In the genomic region with DNA sequence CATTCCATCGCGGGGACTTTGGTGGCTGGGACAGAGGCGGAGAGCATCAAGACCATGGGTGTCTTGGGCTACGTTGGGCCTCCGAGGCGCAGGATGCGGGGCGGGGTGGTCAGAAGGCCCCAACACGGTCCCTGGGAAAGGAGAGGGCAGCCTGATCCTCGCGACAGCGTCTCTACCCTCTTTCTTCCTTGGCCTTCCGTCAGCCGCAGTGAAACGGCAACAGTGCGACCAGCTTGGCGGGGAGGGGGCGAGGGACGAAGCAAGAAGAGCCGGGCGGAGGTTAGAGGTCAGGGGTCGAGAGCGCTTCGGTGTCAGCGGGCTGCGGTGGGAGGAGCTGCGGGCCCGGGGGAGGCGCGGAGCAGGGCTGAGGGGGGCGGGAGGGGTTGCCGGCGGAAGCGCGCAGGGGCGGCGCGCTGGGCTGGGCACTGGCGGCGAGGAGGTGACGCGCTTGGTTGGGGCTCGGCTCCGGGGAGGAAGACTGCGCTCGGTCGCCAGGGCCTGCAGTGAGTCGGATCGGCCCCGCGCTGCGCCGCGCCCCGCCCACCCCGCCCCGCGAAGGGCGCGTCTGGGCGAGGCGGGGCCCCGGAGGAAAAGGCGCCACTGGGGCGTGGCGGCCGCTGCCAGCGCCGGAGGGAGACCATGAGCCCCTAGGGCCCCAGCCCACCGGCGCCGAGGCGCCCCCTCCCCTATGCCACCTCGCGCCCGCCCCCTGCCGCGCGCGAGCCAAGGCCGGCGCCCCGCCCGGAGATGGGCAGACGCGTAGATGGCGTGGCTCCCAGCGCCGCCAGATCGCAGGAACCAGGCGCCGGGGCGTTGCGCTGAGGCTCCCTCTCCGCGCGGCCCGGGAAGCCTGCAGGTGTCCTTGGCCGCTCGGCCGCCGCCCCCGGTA, we compare ENCODE assay signal across 8 cellular contexts. TPM values are rescaled to one million over a fixed set of nuclear protein-coding genes. Genes with fewer than 3 reads are reported as not detected.
DNase-seq lines count a peak whose midpoint lies in the region; ATAC-seq and TF ChIP-seq lines count a peak whose summit lies in the region.

A gene (plus strand): TSS at position 600 of the 889 bp plus-strand sequence. CDS start 1,186 bp downstream, outside the sequence.

- no peaks in the 10 kb centered on the region for H3K27me3 Mint-ChIP-seq in CD4-positive, alpha-beta T cell
- peaks cover 12% of the 10 kb centered on the region for H3K27me3 Mint-ChIP-seq in endothelial cell (ENCODE audit: unreplicated experiment)

- H3K4me1 ChIP-seq in NT2/D1 (ENCODE audit: insufficient read depth, insufficient read length) (peaks cover 32% of the 10 kb centered on the region), mesodermal cell (ENCODE audit: control insufficient read depth, insufficient read depth, low read length, poor library complexity, severe bottlenecking) (peaks cover 11% of the 10 kb centered on the region)

- CTCF ChIA-PET in CD4-positive, alpha-beta T cell (lab: Charles Lee), result interaction anchor here (1.6 to 7.3 kb wide), 5 partner anchors 13 to 286 kb away, joined by 3 to 123 read pairs (median 39); a partner anchor contains a TSS

- peak within 1 kb of the TSS; percentile 93 for H3K9ac ChIP-seq in NT2/D1 (ENCODE audit: insufficient read length, low read depth)

- H3K36me3 Mint-ChIP-seq in CD4-positive, alpha-beta T cell (ENCODE audit: low read depth), result peaks cover 4% of the 10 kb centered on the region
- H3K36me3 Mint-ChIP-seq in endothelial cell (ENCODE audit: low read depth, unreplicated experiment), result peaks cover 9% of the 10 kb centered on the region

- H3K27ac Mint-ChIP-seq in CD4-positive, alpha-beta T cell, result peak within 1 kb of the TSS; percentile 94
- peak within 1 kb of the TSS; percentile 93 for H3K27ac Mint-ChIP-seq in endothelial cell (ENCODE audit: unreplicated experiment)

- POLR2A ChIA-PET in CD4-positive, alpha-beta T cell (lab: Charles Lee), result interaction anchor here (0.6 to 6.9 kb wide), 8 partner anchors 103 to 577 kb away, joined by 3 to 199 read pairs (median 4); a partner anchor contains a TSS

- no peaks in the 10 kb centered on the region for H3K9me3 Mint-ChIP-seq in CD4-positive, alpha-beta T cell
- no peaks in the 10 kb centered on the region for H3K9me3 Mint-ChIP-seq in endothelial cell (ENCODE audit: unreplicated experiment)

- no peak for TF ChIP-seq CTCF in CD4-positive, alpha-beta T cell (IDR thresholded peaks at IDR 0.05)
- TF ChIP-seq CTCF in endothelial cell (IDR thresholded peaks at IDR 0.05; ENCODE audit: unreplicated experiment), result peak; percentile 16

- H3K4me1 Mint-ChIP-seq in CD4-positive, alpha-beta T cell (ENCODE audit: low read depth), result peaks cover 66% of the 10 kb centered on the region
- H3K4me1 Mint-ChIP-seq in endothelial cell (ENCODE audit: unreplicated experiment), result peaks cover 38% of the 10 kb centered on the region

- ATAC-seq in CD4-positive, alpha-beta T cell (ENCODE audit: poor library complexity), result peak; percentile 85
- peak; percentile 85 for ATAC-seq in GM19452 (IDR thresholded peaks at IDR 0.05; ENCODE audit: unreplicated experiment)
- peak; percentile 64 for ATAC-seq in HG03565 (IDR thresholded peaks at IDR 0.05; ENCODE audit: unreplicated experiment)

- H3K36me3 ChIP-seq in NT2/D1 (ENCODE audit: insufficient read depth, insufficient read length, low read length) (no peaks in the 10 kb centered on the region), mesodermal cell (ENCODE audit: control insufficient read depth, insufficient read depth, low read length) (no peaks in the 10 kb centered on the region)

- 1% methylated on average over 71 to 78 of the region's 103 CpGs for WGBS in mesodermal cell (ENCODE audit: insufficient coverage in 2 of 2), 2 experiments

- H3K9me3 ChIP-seq in CD4-positive, alpha-beta T cell (ENCODE audit: control insufficient read depth, low read length), result no peaks in the 10 kb centered on the region
- no peaks in the 10 kb centered on the region for H3K9me3 ChIP-seq in NT2/D1 (ENCODE audit: insufficient read depth, low read length)
- H3K9me3 ChIP-seq in mesodermal cell (ENCODE audit: control insufficient read depth, low read length), result no peaks in the 10 kb centered on the region

- DNase-seq in CD4-positive, alpha-beta T cell, result peak; percentile 86 to 93 (median 91)
- DNase-seq in NT2/D1 (ENCODE audit: low read depth, low spot score) (no peak), endothelial cell (ENCODE audit: low spot score) (peak; percentile 75)
- DNase-seq in activated CD8-positive, alpha-beta memory T cell treated with anti-CD3 and anti-CD28 coated beads, Interleukin-2, amount 50 U/mL, for 24 hours (ENCODE audit: extremely low read depth), result peak; percentile 72
- DNase-seq in stimulated activated CD8-positive, alpha-beta memory T cell treated with anti-CD3 and anti-CD28 coated beads, Interleukin-15, amount 100 ng/mL, for 24 hours (ENCODE audit: low read depth), result peak; percentile 75

- H3K4me3 ChIP-seq in NT2/D1 (ENCODE audit: insufficient read length, low read depth) (peak within 1 kb of the TSS; percentile 64), mesodermal cell (ENCODE audit: extremely low read depth, insufficient read depth, low read length, poor library complexity, severe bottlenecking) (peak within 1 kb of the TSS; percentile 58)

- intact Hi-C loops in CD4-positive, alpha-beta T cell (cut with DNase I, micrococcal nuclease), result loop anchor here (1.0 to 10.0 kb wide), 6 partner anchors 55 to 572 kb away; no protein-coding TSS in a partner anchor

- peak within 1 kb of the TSS; percentile 94 for H3K4me3 Mint-ChIP-seq in CD4-positive, alpha-beta T cell
- peak within 1 kb of the TSS; percentile 91 for H3K4me3 Mint-ChIP-seq in endothelial cell (ENCODE audit: unreplicated experiment)

- no peaks in the 10 kb centered on the region for H3K27me3 ChIP-seq in CD4-positive, alpha-beta T cell (ENCODE audit: control insufficient read depth, insufficient read depth, low read length)
- peaks cover 7% of the 10 kb centered on the region for H3K27me3 ChIP-seq in NT2/D1 (ENCODE audit: insufficient read depth, insufficient read length)

- H3K27ac ChIP-seq in CD4-positive, alpha-beta T cell (ENCODE audit: low read depth, low read length), result peak within 1 kb of the TSS; percentile 84
- peak within 1 kb of the TSS; percentile 49 for H3K27ac ChIP-seq in mesodermal cell (ENCODE audit: low read depth, low read length, severe bottlenecking)

RNA-seq across cellular contexts. Expression of the gene that starts here (rescaled TPM):
- 10 to 100 TPM; 16.5 to 17.7 TPM for total RNA-seq in CD4-positive, alpha-beta T cell
- 37.4 TPM for total RNA-seq in endothelial cell (ENCODE audit: unreplicated experiment)
- polyA plus RNA-seq in mesodermal cell (2013, experiment 1 of 2), result 8.0 TPM
- polyA plus RNA-seq in mesodermal cell (2013, experiment 2 of 2), result 5.8 TPM
